Comparison of ENCODE assay signal across 8 cellular contexts in genomic region chr14:63388766-63389431, GRCh38.
DNase-seq lines count a peak whose midpoint lies in the region; ATAC-seq and TF ChIP-seq lines count a peak whose summit lies in the region.

No MANE protein-coding gene starts in this region.

- intact Hi-C loops in PC-9 (cut with micrococcal nuclease; ENCODE audit: unreplicated experiment) (loop anchor here (1.0 to 2.0 kb wide), 5 partner anchors 154 to 914 kb away; partner anchors contain the start of genes PPP2R5E and WDR89), uterus (cut with DNase I; ENCODE audit: low total_unique reads) (no loop called here)
- intact Hi-C loops in activated T-helper 1 cell treated with anti-CD3 and anti-CD28 coated beads, Interleukin-12 subunit alpha, Interleukin-12 subunit beta, Interleukin-2, Interleukin-4 antibody, amounts not matched to agents 30 ng/mL and 10 ng/mL and 1 ng/mL, durations not matched to agents 14 hours and 24 hours and 36 hours (cut with micrococcal nuclease): loop anchor here (1.0 to 10.0 kb wide), 4 partner anchors 154 to 916 kb away; partner anchors contain the start of genes PPP2R5E and WDR89

- H3K27ac Mint-ChIP-seq in activated T-helper 1 cell treated with anti-CD3 and anti-CD28 coated beads, Interleukin-12 subunit alpha, Interleukin-12 subunit beta, Interleukin-2, Interleukin-4 antibody, amounts not matched to agents 30 ng/mL and 10 ng/mL and 1 ng/mL, durations not matched to agents 14 hours and 24 hours and 36 hours: no peak overlapping the region

- no TSS peak for BruUV-seq in PC-9 (replicated peaks; lab: Mats Ljungman, UMichigan)

- no peak overlapping the region for H3K4me3 ChIP-seq in BJ (ENCODE audit: low read depth, low read length)
- H3K4me3 ChIP-seq in PC-9: no peak overlapping the region
- H3K4me3 ChIP-seq in parathyroid adenoma (ENCODE audit: low read depth, low read length): no peak overlapping the region
- H3K4me3 ChIP-seq in uterus: no peak overlapping the region

- peaks cover 7% of the 10 kb centered on the region; the same call in 1 of the 2 replicates for H3F3A ChIP-seq in PC-9 (ENCODE audit: insufficient read depth, low read depth)

- no peaks in the 10 kb centered on the region for H4K20me1 ChIP-seq in PC-9 (ENCODE audit: insufficient read depth)

- H3K36me3 Mint-ChIP-seq in activated T-helper 1 cell treated with anti-CD3 and anti-CD28 coated beads, Interleukin-12 subunit alpha, Interleukin-12 subunit beta, Interleukin-2, Interleukin-4 antibody, amounts not matched to agents 30 ng/mL and 10 ng/mL and 1 ng/mL, durations not matched to agents 14 hours and 24 hours and 36 hours (ENCODE audit: low read depth): peaks cover 37% of the 10 kb centered on the region

- TF ChIP-seq CTCF in BJ (IDR thresholded peaks at IDR 0.05; ENCODE audit: insufficient read depth, low read depth, low read length) (peak; percentile 85), PC-9 (conservative IDR thresholded peaks at IDR 0.05) (peak; percentile 84), parathyroid adenoma (IDR thresholded peaks at IDR 0.05) (peak; percentile 89), uterus (IDR thresholded peaks at IDR 0.05) (peak; percentile 67 to 79 (median 70))

- POLR2A ChIA-PET in BJ (lab: Charles Lee): interaction anchor here (0.6 to 1.0 kb wide), 2 partner anchors 155 to 450 kb away, joined by 3 read pairs; no protein-coding TSS in a partner anchor
- POLR2A ChIA-PET in PC-9 (lab: Charles Lee; ENCODE audit: unreplicated experiment): interaction anchor here (1.0 kb wide), 1 partner anchor 226 kb away, joined by 3 read pairs; no protein-coding TSS in a partner anchor

- no peak for TF ChIP-seq POLR2A in uterus (IDR thresholded peaks at IDR 0.05)

- H3K4me3 Mint-ChIP-seq in activated T-helper 1 cell treated with anti-CD3 and anti-CD28 coated beads, Interleukin-12 subunit alpha, Interleukin-12 subunit beta, Interleukin-2, Interleukin-4 antibody, amounts not matched to agents 30 ng/mL and 10 ng/mL and 1 ng/mL, durations not matched to agents 14 hours and 24 hours and 36 hours: no peak overlapping the region

- no peaks in the 10 kb centered on the region for H3K27me3 Mint-ChIP-seq in activated T-helper 1 cell treated with anti-CD3 and anti-CD28 coated beads, Interleukin-12 subunit alpha, Interleukin-12 subunit beta, Interleukin-2, Interleukin-4 antibody, amounts not matched to agents 30 ng/mL and 10 ng/mL and 1 ng/mL, durations not matched to agents 14 hours and 24 hours and 36 hours (ENCODE audit: insufficient read depth)

- CTCF ChIA-PET in BJ (lab: Yijun Ruan, JAX) (interaction anchor here (0.7 to 3.4 kb wide), 29 partner anchors 8 to 384 kb away, joined by 3 to 30 read pairs (median 4); partner anchors contain the start of genes PPP2R5E and WDR89), PC-9 (lab: Charles Lee) (interaction anchor here (0.6 to 1.0 kb wide), 3 partner anchors 152 to 250 kb away, joined by 3 to 6 read pairs (median 3); no protein-coding TSS in a partner anchor)

- H3K27ac ChIP-seq in PC-9 (no peak overlapping the region), parathyroid adenoma (no peak overlapping the region), uterus (no peak overlapping the region)

- no peak overlapping the region for H2AFZ ChIP-seq in PC-9
- no peak overlapping the region for H2AFZ ChIP-seq in parathyroid adenoma

- H3K4me2 ChIP-seq in PC-9 (no peak overlapping the region), parathyroid adenoma (ENCODE audit: low read length) (no peak overlapping the region)

- H3K9ac ChIP-seq in parathyroid adenoma: no peak overlapping the region

- H3K9me3 ChIP-seq in PC-9 (ENCODE audit: insufficient read depth, low read depth): no peaks in the 10 kb centered on the region
- H3K9me3 ChIP-seq in parathyroid adenoma (ENCODE audit: control insufficient read depth, low read length): no peaks in the 10 kb centered on the region
- no peaks in the 10 kb centered on the region for H3K9me3 ChIP-seq in uterus

- H3K4me1 Mint-ChIP-seq in activated T-helper 1 cell treated with anti-CD3 and anti-CD28 coated beads, Interleukin-12 subunit alpha, Interleukin-12 subunit beta, Interleukin-2, Interleukin-4 antibody, amounts not matched to agents 30 ng/mL and 10 ng/mL and 1 ng/mL, durations not matched to agents 14 hours and 24 hours and 36 hours (ENCODE audit: low read depth): peaks cover 8% of the 10 kb centered on the region

- ATAC-seq in GM18907 (IDR thresholded peaks at IDR 0.05; ENCODE audit: unreplicated experiment) (peak; percentile 70), HG03354 (IDR thresholded peaks at IDR 0.05; ENCODE audit: poor library complexity, severe bottlenecking, unreplicated experiment) (peak; percentile 87)

- H3K27me3 ChIP-seq in BJ (ENCODE audit: control insufficient read depth, insufficient read depth, low read length): no peaks in the 10 kb centered on the region
- no peaks in the 10 kb centered on the region for H3K27me3 ChIP-seq in PC-9 (ENCODE audit: insufficient read depth, low read depth)
- H3K27me3 ChIP-seq in parathyroid adenoma (ENCODE audit: control insufficient read depth, insufficient read depth, low read length): no peaks in the 10 kb centered on the region
- no peaks in the 10 kb centered on the region for H3K27me3 ChIP-seq in uterus

- DNase-seq in BJ (ENCODE audit: low read depth) (no peak), PC-9 (peak in 1 of 2 experiments; percentile 57), foreskin melanocyte (peak; percentile 42), uterus (peak; percentile 38 to 63)
- DNase-seq in activated T-helper 1 cell treated with anti-CD3 and anti-CD28 coated beads, Interleukin-12 subunit alpha, Interleukin-12 subunit beta, Interleukin-2, Interleukin-4 antibody, amounts not matched to agents 30 ng/mL and 10 ng/mL and 1 ng/mL, durations not matched to agents 14 hours and 24 hours and 36 hours (ENCODE audit: low spot score): peak; percentile 35

- H3K9me3 Mint-ChIP-seq in activated T-helper 1 cell treated with anti-CD3 and anti-CD28 coated beads, Interleukin-12 subunit alpha, Interleukin-12 subunit beta, Interleukin-2, Interleukin-4 antibody, amounts not matched to agents 30 ng/mL and 10 ng/mL and 1 ng/mL, durations not matched to agents 14 hours and 24 hours and 36 hours: no peaks in the 10 kb centered on the region

- no peaks in the 10 kb centered on the region for H3K9me2 ChIP-seq in PC-9 (ENCODE audit: insufficient read depth)

- H3K4me1 ChIP-seq in PC-9 (replicated peaks; ENCODE audit: insufficient read depth) (no peaks in the 10 kb centered on the region), parathyroid adenoma (no peaks in the 10 kb centered on the region), uterus (no peaks in the 10 kb centered on the region)

- H3K36me3 ChIP-seq in BJ (ENCODE audit: control insufficient read depth, insufficient read depth, low read length) (peaks cover 7% of the 10 kb centered on the region), PC-9 (ENCODE audit: low read depth) (peaks cover 8% of the 10 kb centered on the region), parathyroid adenoma (ENCODE audit: control insufficient read depth, insufficient read depth, low read length) (no peaks in the 10 kb centered on the region), uterus (no peaks in the 10 kb centered on the region)

- H3K79me2 ChIP-seq in PC-9 (ENCODE audit: low read depth) (no peaks in the 10 kb centered on the region), parathyroid adenoma (no peaks in the 10 kb centered on the region)
